19 cellular contexts compared by ENCODE assay signal in the genomic region with DNA sequence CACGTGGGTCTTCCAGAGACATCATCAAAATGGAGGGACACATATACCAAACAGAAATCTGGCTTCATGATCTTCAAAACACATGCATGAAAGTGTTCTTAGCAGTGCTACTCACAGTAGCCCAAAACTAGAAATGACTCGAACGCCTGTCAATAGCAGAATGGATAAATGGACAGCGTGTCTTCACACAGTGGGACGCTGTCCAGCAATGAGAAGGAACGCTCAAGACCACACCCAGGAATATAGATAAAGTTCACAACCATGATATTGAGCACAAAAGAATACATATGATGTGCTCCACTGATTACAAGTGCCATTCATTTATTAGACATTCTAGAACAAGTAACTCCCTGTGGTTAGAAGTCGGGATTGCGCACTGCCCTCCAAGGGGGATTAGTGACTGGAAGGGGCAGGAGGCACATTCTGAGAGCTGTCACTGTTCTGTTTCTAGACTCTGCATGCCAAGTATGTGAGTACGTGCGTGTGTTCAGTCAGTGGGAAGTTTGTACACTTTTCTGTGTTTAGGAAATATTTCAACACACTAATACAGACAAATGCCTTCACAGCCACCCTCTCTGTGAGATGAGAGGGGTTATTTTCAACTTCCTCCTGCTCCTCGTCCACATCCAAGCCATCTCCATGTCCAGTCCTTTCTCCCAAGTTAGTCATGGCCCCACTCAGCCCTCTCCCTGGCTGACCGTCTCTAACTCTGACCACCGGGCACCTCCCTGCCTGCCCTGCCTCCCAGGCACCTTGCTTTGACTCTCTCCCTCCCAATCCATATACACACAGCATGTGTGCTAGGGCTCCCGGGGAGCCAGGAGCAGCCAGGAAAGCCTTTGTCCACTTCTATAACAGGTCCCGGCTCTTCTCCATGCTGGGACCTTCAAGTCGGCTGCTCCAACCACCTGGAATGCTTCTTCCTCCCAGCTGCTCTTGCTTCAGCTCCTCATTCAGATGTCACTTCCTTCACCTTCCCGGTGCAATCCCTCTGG. TPM values are rescaled to one million over a fixed set of nuclear protein-coding genes. Genes with fewer than 3 reads are reported as not detected.
DNase-seq lines count a peak whose midpoint lies in the region.
"Had no signal": no experiment of that assay in that cellular context is flagged by ENCODE, and none has a peak within 500 bp of the region (broad histone marks: within the 10 kb centered on the region; RNA-seq: fewer than 3 reads in every experiment).

No MANE protein-coding gene starts in this region.

- POLR2A ChIA-PET in activated CD4-positive, alpha-beta memory T cell treated with anti-CD3 and anti-CD28 coated beads for 36 hours (lab: Charles Lee): no interaction called here

- peaks cover 2 to 69% (median 46%) of the 10 kb centered on the region in 5 donors for H3K4me1 ChIP-seq in subcutaneous abdominal adipose tissue (ENCODE audit: control insufficient read depth in 5 of 5, insufficient read depth in 5 of 5, low read length in 5 of 5)

- H3K36me3 Mint-ChIP-seq in activated CD4-positive, alpha-beta memory T cell treated with anti-CD3 and anti-CD28 coated beads for 36 hours: no peaks in the 10 kb centered on the region

- DNase-seq in activated T-cell treated with anti-CD3 and anti-CD28 coated beads, Interleukin-2, amount 50 U/mL, for 48 hours: peak; percentile 3 to 8
- DNase-seq in activated T-cell treated with anti-CD3 and anti-CD28 coated beads for 4 hours (no peak), iPS-NIHi7 (ENCODE audit: extremely low spot score) (peak; percentile 7), NCI-H510A treated with DMSO at 0.1 percent for 48 hours (lab: John Stamatoyannopoulos, UW) (no peak), NCI-H1092 (lab: John Stamatoyannopoulos, UW) (no peak), NOMO-1 (lab: John Stamatoyannopoulos, UW; ENCODE audit: unreplicated experiment in 2 of 2) (no peak)
- peak; percentile 8 for DNase-seq in activated CD4-positive, alpha-beta memory T cell treated with anti-CD3 and anti-CD28 coated beads for 36 hours
- DNase-seq: activated naive CD4-positive, alpha-beta T cell treated with anti-CD3 and anti-CD28 coated beads, Interleukin-2, amount 50 U/mL, for 16 hours; effector CD4-positive, alpha-beta T cell; GOT3; PC-9; right lobe of liver; stimulated activated CD4-positive, alpha-beta T cell treated with anti-CD3 and anti-CD28 coated beads, Interleukin-2, amount 100 ng/mL, for 48 hours had no signal

- H3K27me3 ChIP-seq in subcutaneous abdominal adipose tissue (ENCODE audit: control insufficient read depth in 5 of 5, insufficient read depth in 4 of 5, low read length in 5 of 5): peaks cover 0 to 5% (median 0%) of the 10 kb centered on the region in 5 donors
- H3K27me3 ChIP-seq: body of pancreas, right lobe of liver had no signal

- H3K4me1 Mint-ChIP-seq in activated CD4-positive, alpha-beta memory T cell treated with anti-CD3 and anti-CD28 coated beads for 36 hours (ENCODE audit: low read depth): peaks cover 5% of the 10 kb centered on the region

- H3K27ac ChIP-seq in subcutaneous abdominal adipose tissue (ENCODE audit: low read depth, low read length): peak overlapping the region; percentile 28
- H3K27ac ChIP-seq: body of pancreas, PC-9, right lobe of liver, upper lobe of right lung had no signal

- H3K27me3 Mint-ChIP-seq in activated CD4-positive, alpha-beta memory T cell treated with anti-CD3 and anti-CD28 coated beads for 36 hours: no peaks in the 10 kb centered on the region

- no peak overlapping the region for H3K9ac ChIP-seq in subcutaneous abdominal adipose tissue (ENCODE audit: low read length in 5 of 5)

- H3K9me3 Mint-ChIP-seq in activated CD4-positive, alpha-beta memory T cell treated with anti-CD3 and anti-CD28 coated beads for 36 hours: no peaks in the 10 kb centered on the region
- H3K9me3 Mint-ChIP-seq: nephron had no signal

- CTCF ChIA-PET in activated CD4-positive, alpha-beta memory T cell treated with anti-CD3 and anti-CD28 coated beads for 36 hours (lab: Charles Lee): no interaction called here

- no peak overlapping the region for H3K4me3 ChIP-seq in subcutaneous abdominal adipose tissue (ENCODE audit: low read depth in 1 of 5, low read length in 5 of 5)
- H3K4me3 ChIP-seq: body of pancreas, lung, PC-9, right lobe of liver, upper lobe of right lung had no signal

- H3K4me3 Mint-ChIP-seq in activated CD4-positive, alpha-beta memory T cell treated with anti-CD3 and anti-CD28 coated beads for 36 hours: no peak overlapping the region
- H3K4me3 Mint-ChIP-seq: nephron had no signal

- intact Hi-C loops in activated CD4-positive, alpha-beta memory T cell treated with anti-CD3 and anti-CD28 coated beads for 36 hours (cut with micrococcal nuclease): loop anchor here (5.0 kb wide), 1 partner anchor 42 kb away; no protein-coding TSS in a partner anchor

- no peak overlapping the region for H3K27ac Mint-ChIP-seq in activated CD4-positive, alpha-beta memory T cell treated with anti-CD3 and anti-CD28 coated beads for 36 hours
- H3K27ac Mint-ChIP-seq: nephron had no signal

- no peaks in the 10 kb centered on the region for H3K36me3 ChIP-seq in subcutaneous abdominal adipose tissue (ENCODE audit: control insufficient read depth in 5 of 5, insufficient read depth in 5 of 5, low read length in 5 of 5)
- H3K36me3 ChIP-seq: right lobe of liver, upper lobe of right lung had no signal

- H3K9me3 ChIP-seq in subcutaneous abdominal adipose tissue (ENCODE audit: control insufficient read depth in 5 of 5, low read length in 5 of 5): no peaks in the 10 kb centered on the region
- H3K9me3 ChIP-seq: body of pancreas, right lobe of liver, upper lobe of right lung had no signal

RNA-seq across cellular contexts. Expression of a gene that starts 26.9 kb away (rescaled TPM):
- under 1 TPM; 0.92 to 0.97 TPM for total RNA-seq in activated CD4-positive, alpha-beta memory T cell treated with anti-CD3 and anti-CD28 coated beads for 36 hours
- total RNA-seq: NCI-H460 had no signal

RNA-seq across cellular contexts. Expression of a gene that starts 39.4 kb away (rescaled TPM):
- 1 to 10 TPM in 1 of 2 experiments, under 1 TPM in 1; 0.93 to 1.8 TPM for total RNA-seq in activated CD4-positive, alpha-beta memory T cell treated with anti-CD3 and anti-CD28 coated beads for 36 hours
- total RNA-seq: body of pancreas, PC-9, upper lobe of right lung had no signal

Comparison
In these comparisons a context has a peak if more than half of its experiments do, and no peak if none do; other contexts are left out.
1. DNase-seq: peak in activated T-cell treated with anti-CD3 and anti-CD28 coated beads, Interleukin-2, amount 50 U/mL, for 48 hours (2 of 2), activated CD4-positive, alpha-beta memory T cell treated with anti-CD3 and anti-CD28 coated beads for 36 hours (single experiment) and iPS-NIHi7 (single experiment); none in activated T-cell treated with anti-CD3 and anti-CD28 coated beads for 4 hours (single experiment), NCI-H510A treated with DMSO at 0.1 percent for 48 hours (single experiment), NCI-H1092 (single experiment) and NOMO-1 (0 of 2).